1 cellular context compared by ENCODE assay signal in the genomic region with DNA sequence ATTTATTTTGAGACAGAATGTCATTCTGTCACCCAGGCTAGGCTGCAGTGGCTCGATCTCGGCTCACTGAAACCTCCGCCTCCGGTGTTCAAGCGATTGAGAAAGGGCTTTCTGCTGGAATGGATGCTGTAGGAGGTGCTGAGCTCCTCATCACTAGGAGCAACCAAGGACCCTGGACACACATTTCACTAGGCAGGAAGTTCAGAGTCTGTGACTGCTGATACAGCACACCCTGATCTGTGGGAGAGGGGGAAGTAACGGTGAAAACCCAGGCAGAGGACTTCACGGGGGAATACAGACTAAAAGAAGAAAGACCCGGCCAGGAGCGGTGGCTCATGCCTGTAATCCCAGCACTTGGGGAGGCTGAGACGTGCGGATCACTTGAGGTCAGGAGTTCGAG.
TF ChIP-seq lines count a peak whose summit lies in the region.

No MANE protein-coding gene starts in this region.

TF ChIP-seq in K562, 482 proteins besides CTCF, POLR2A, EP300 and RAD21:
- TF ChIP-seq ZNF263 (CRISPR knock-in tag; IDR thresholded peaks at IDR 0.05; ENCODE audit: borderline replicate concordance): no peak
- peak; percentile 33 for TF ChIP-seq ZFP36 (IDR thresholded peaks at IDR 0.05; ENCODE audit: low read depth, low read length, partially characterized antibody)
- TF ChIP-seq BCOR (IDR thresholded peaks at IDR 0.05): peak; percentile 64
- peak; percentile 6 for TF ChIP-seq RBM25 (IDR thresholded peaks at IDR 0.05; ENCODE audit: low read depth, low read length, severe bottlenecking)
- TF ChIP-seq KDM1A (IDR thresholded peaks at IDR 0.05): 0 out of 4 replicates have a peak, but pooled peaks of 1 of the 2 experiments have one; percentile 8
- no peak for TF ChIP-seq MAFF (IDR thresholded peaks at IDR 0.05; ENCODE audit: low read length)
- 0 out of 2 replicates have a peak, but pooled peaks have one; percentile 21 for TF ChIP-seq HDAC2 (IDR thresholded peaks at IDR 0.05)
